ENCODE assay signal across 1 cellular context in genomic region chr19:6790194-6791128, GRCh38.
TF ChIP-seq lines count a peak whose summit lies in the region.

No MANE protein-coding gene starts in this region.

TF ChIP-seq in GM12878, 131 proteins besides CTCF, POLR2A, EP300 and RAD21:
- no peak for TF ChIP-seq CREB1 (IDR thresholded peaks at IDR 0.05; ENCODE audit: low read depth)
- no peak for TF ChIP-seq MAX (IDR thresholded peaks at IDR 0.05; ENCODE audit: low read depth, low read length)
- no peak for TF ChIP-seq EZH2 (IDR thresholded peaks at IDR 0.05; ENCODE audit: borderline replicate concordance, control insufficient read depth, low read depth, low read length)
- TF ChIP-seq JUNB (IDR thresholded peaks at IDR 0.05): no peak
- no peak for TF ChIP-seq USF2 (IDR thresholded peaks at IDR 0.05; ENCODE audit: borderline replicate concordance, low read depth, low read length)
- no peak for TF ChIP-seq ZBTB33 (IDR thresholded peaks at IDR 0.05)
- TF ChIP-seq NR2F1 (conservative IDR thresholded peaks at IDR 0.05): peak; percentile 37; the same call in 1 of the 2 replicates
